In the genomic region with DNA sequence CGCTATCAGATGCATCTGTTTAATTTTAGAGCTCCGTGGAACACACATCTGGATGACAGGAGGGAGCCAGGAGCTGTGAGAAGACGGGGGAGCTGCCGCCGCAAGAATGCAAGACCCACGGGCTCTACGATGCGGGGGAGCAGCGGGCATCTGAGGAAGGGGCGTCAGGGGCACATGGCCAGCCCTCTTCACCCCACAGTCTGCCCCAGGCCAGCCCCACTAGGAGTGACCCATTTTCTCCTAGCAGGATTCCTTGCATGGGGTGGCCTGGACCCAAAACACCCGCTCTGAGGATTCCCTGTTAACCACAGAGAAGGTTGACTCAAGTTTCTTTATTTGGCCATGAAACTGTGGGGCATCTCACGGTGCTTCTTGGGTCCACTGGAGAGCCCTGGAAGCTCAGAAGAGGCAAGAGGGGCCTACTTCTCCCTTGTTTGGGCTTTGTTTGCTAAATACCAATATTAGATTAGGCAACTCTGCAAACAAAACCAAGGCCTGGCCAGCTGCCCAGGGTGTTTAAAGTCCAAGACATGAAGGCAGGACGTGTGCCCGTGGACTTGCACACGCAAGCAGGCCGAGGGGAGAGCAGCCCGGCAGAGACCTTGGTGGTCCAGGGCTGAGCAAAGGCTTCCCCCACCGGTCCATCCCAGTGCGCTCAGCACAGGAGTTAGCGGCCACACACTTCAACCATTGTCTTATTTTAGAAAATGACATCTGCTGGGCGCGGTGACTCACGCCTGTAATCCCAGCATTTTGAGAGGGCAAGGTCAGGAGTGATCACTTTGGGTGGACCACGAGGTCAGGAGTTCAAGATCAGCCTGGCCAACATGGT, we compare ENCODE assay signal across 11 cellular contexts.
A peak's percentile ranks its signal among the peaks of the same experiment; 100 is the strongest.
DNase-seq lines count a peak whose midpoint lies in the region; ATAC-seq, FAIRE-seq and TF ChIP-seq lines count a peak whose summit lies in the region.
"Had no signal": no experiment of that assay in that cellular context is flagged by ENCODE, and none has a peak within 500 bp of the region (broad histone marks: within the 10 kb centered on the region; RNA-seq: fewer than 3 reads in every experiment).

No MANE protein-coding gene starts in this region.

- H3K4me1 Mint-ChIP-seq in activated naive CD8-positive, alpha-beta T cell treated with anti-CD3 and anti-CD28 coated beads, Interleukin-2, amount 50 U/mL, for 24 hours, result peaks cover 20% of the 10 kb centered on the region
- H3K4me1 Mint-ChIP-seq in activated naive CD8-positive, alpha-beta T cell treated with anti-CD3 and anti-CD28 coated beads for 36 hours, result peaks cover 10% of the 10 kb centered on the region
- no peaks in the 10 kb centered on the region for H3K4me1 Mint-ChIP-seq in glutamatergic neuron (ENCODE audit: low read depth, unreplicated experiment)
- H3K4me1 Mint-ChIP-seq: activated B cell treated with CpG ODN at 0.5 μM for 24 hours had no signal

- H3K27ac ChIP-seq in lower lobe of right lung, result peak overlapping the region; percentile 68

- intact Hi-C loops in lower lobe of right lung (cut with DNase I), result no loop called here

- peaks cover 54% of the 10 kb centered on the region for H3K4me1 ChIP-seq in lower lobe of right lung
- H3K4me1 ChIP-seq: BE2C had no signal

- ATAC-seq in activated naive CD8-positive, alpha-beta T cell treated with anti-CD3 and anti-CD28 coated beads, Interleukin-2, amount 50 U/mL, for 24 hours, result peak; percentile 10
- peak; percentile 82 to 86 for ATAC-seq in lower lobe of right lung

- no peak overlapping the region for H3K4me3 Mint-ChIP-seq in activated naive CD8-positive, alpha-beta T cell treated with anti-CD3 and anti-CD28 coated beads, Interleukin-2, amount 50 U/mL, for 24 hours
- no peak overlapping the region for H3K4me3 Mint-ChIP-seq in activated naive CD8-positive, alpha-beta T cell treated with anti-CD3 and anti-CD28 coated beads for 36 hours
- no peak overlapping the region for H3K4me3 Mint-ChIP-seq in glutamatergic neuron (ENCODE audit: unreplicated experiment)
- H3K4me3 Mint-ChIP-seq: activated B cell treated with CpG ODN at 0.5 μM for 24 hours, brain had no signal

- no peak for DNase-seq in activated naive CD8-positive, alpha-beta T cell treated with anti-CD3 and anti-CD28 coated beads, Interleukin-2, amount 50 U/mL, for 24 hours
- DNase-seq in activated naive CD8-positive, alpha-beta T cell treated with anti-CD3 and anti-CD28 coated beads for 36 hours, result no peak
- DNase-seq in bronchial epithelial cell (ENCODE audit: low read depth), result peak; percentile 44
- DNase-seq in lower lobe of right lung, result peak; percentile 92
- no peak for DNase-seq in glutamatergic neuron
- no peak for DNase-seq in NK-92 treated with Interleukin-12 subunit alpha and Interleukin-12 subunit beta, amount 100 ng/mL, for 24 hours (lab: John Stamatoyannopoulos, UW)
- DNase-seq in NCI-H2171 treated with DMSO at 0.1 percent for 48 hours (lab: John Stamatoyannopoulos, UW), result no peak
- DNase-seq in KG1 (lab: John Stamatoyannopoulos, UW), result no peak
- DNase-seq: activated B cell treated with CpG ODN at 0.5 μM for 24 hours, BE2C had no signal

- H3K36me3 ChIP-seq in bronchial epithelial cell (ENCODE audit: control insufficient read depth, insufficient read depth, low read length) (no peaks in the 10 kb centered on the region), lower lobe of right lung (no peaks in the 10 kb centered on the region)
- H3K36me3 ChIP-seq: BE2C had no signal

- no peak overlapping the region for H3K27ac Mint-ChIP-seq in activated naive CD8-positive, alpha-beta T cell treated with anti-CD3 and anti-CD28 coated beads, Interleukin-2, amount 50 U/mL, for 24 hours
- H3K27ac Mint-ChIP-seq in activated naive CD8-positive, alpha-beta T cell treated with anti-CD3 and anti-CD28 coated beads for 36 hours, result no peak overlapping the region
- H3K27ac Mint-ChIP-seq in glutamatergic neuron (ENCODE audit: unreplicated experiment), result no peak overlapping the region
- H3K27ac Mint-ChIP-seq: activated B cell treated with CpG ODN at 0.5 μM for 24 hours had no signal

- no peaks in the 10 kb centered on the region for H3K27me3 Mint-ChIP-seq in activated naive CD8-positive, alpha-beta T cell treated with anti-CD3 and anti-CD28 coated beads, Interleukin-2, amount 50 U/mL, for 24 hours
- no peaks in the 10 kb centered on the region for H3K27me3 Mint-ChIP-seq in activated naive CD8-positive, alpha-beta T cell treated with anti-CD3 and anti-CD28 coated beads for 36 hours
- peaks cover 5% of the 10 kb centered on the region for H3K27me3 Mint-ChIP-seq in glutamatergic neuron (ENCODE audit: unreplicated experiment)
- H3K27me3 Mint-ChIP-seq: activated B cell treated with CpG ODN at 0.5 μM for 24 hours had no signal

- TF ChIP-seq CTCF in bronchial epithelial cell (IDR thresholded peaks at IDR 0.05; ENCODE audit: insufficient read depth, low read length, severe bottlenecking) (no peak), lower lobe of right lung (IDR thresholded peaks at IDR 0.05) (no peak), glutamatergic neuron (IDR thresholded peaks at IDR 0.05; ENCODE audit: partially characterized antibody, unreplicated experiment) (no peak)

- no peaks in the 10 kb centered on the region for H3K27me3 ChIP-seq in bronchial epithelial cell (ENCODE audit: control insufficient read depth, insufficient read depth, low read length)
- H3K27me3 ChIP-seq in lower lobe of right lung (ENCODE audit: low read depth), result no peaks in the 10 kb centered on the region
- H3K27me3 ChIP-seq: BE2C had no signal

- H3K4me3 ChIP-seq in bronchial epithelial cell (ENCODE audit: low read depth, low read length), result no peak overlapping the region
- no peak overlapping the region for H3K4me3 ChIP-seq in lower lobe of right lung

- no peak for FAIRE-seq in bronchial epithelial cell (lab: Jason Lieb, UNC)

- H3K36me3 Mint-ChIP-seq in activated naive CD8-positive, alpha-beta T cell treated with anti-CD3 and anti-CD28 coated beads, Interleukin-2, amount 50 U/mL, for 24 hours (ENCODE audit: low read depth), result peaks cover 4% of the 10 kb centered on the region
- H3K36me3 Mint-ChIP-seq in activated naive CD8-positive, alpha-beta T cell treated with anti-CD3 and anti-CD28 coated beads for 36 hours, result peaks cover 9% of the 10 kb centered on the region
- no peaks in the 10 kb centered on the region for H3K36me3 Mint-ChIP-seq in glutamatergic neuron (ENCODE audit: unreplicated experiment)
- H3K36me3 Mint-ChIP-seq: brain had no signal

- no peaks in the 10 kb centered on the region for H3K9me3 Mint-ChIP-seq in activated naive CD8-positive, alpha-beta T cell treated with anti-CD3 and anti-CD28 coated beads, Interleukin-2, amount 50 U/mL, for 24 hours
- H3K9me3 Mint-ChIP-seq in activated naive CD8-positive, alpha-beta T cell treated with anti-CD3 and anti-CD28 coated beads for 36 hours, result peaks cover 4% of the 10 kb centered on the region
- no peaks in the 10 kb centered on the region for H3K9me3 Mint-ChIP-seq in glutamatergic neuron (ENCODE audit: unreplicated experiment)

- H3K9me3 ChIP-seq in lower lobe of right lung, result no peaks in the 10 kb centered on the region
- H3K9me3 ChIP-seq: BE2C had no signal

Comparison
In these comparisons a context has a peak if more than half of its experiments do, and no peak if none do; other contexts are left out.
1. DNase-seq: peak in bronchial epithelial cell (single experiment) and lower lobe of right lung (single experiment); none in activated naive CD8-positive, alpha-beta T cell treated with anti-CD3 and anti-CD28 coated beads, Interleukin-2, amount 50 U/mL, for 24 hours (single experiment), activated naive CD8-positive, alpha-beta T cell treated with anti-CD3 and anti-CD28 coated beads for 36 hours (single experiment), glutamatergic neuron (single experiment), NK-92 treated with Interleukin-12 subunit alpha and Interleukin-12 subunit beta, amount 100 ng/mL, for 24 hours (single experiment), NCI-H2171 treated with DMSO at 0.1 percent for 48 hours (single experiment) and KG1 (single experiment).